ENCODE assay signal across 19 cellular contexts in the genomic region with DNA sequence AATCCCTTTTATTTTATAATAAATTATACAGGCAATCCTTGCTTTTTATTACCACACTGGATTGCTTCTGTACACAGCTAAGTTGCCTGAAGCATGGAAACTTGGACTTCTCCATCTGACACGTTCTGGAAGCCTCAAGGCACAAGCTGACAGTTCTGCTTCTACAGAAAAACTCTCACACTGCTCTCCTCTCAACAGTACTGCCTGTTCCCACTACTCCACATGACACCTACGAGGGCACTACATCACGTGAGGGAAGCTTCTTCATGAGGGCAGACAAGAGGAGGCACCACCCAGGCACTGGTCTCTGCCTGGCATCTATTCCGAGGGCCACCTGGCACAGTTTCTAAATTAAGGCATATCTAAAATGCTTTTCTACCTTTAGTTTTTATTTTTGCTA. TPM values are rescaled to one million over a fixed set of nuclear protein-coding genes. Genes with fewer than 3 reads are reported as not detected.
DNase-seq lines count a peak whose midpoint lies in the region; ATAC-seq, FAIRE-seq and TF ChIP-seq lines count a peak whose summit lies in the region.
"Had no signal": no experiment of that assay in that cellular context is flagged by ENCODE, and none has a peak within 500 bp of the region (broad histone marks: within the 10 kb centered on the region; RNA-seq: fewer than 3 reads in every experiment).

No MANE protein-coding gene starts in this region.

- H3K27me3 ChIP-seq in HepG2 (ENCODE audit: control insufficient read depth in 1 of 2, insufficient read depth in 2 of 2, low read length in 2 of 2) (no peaks in the 10 kb centered on the region), right lobe of liver (no peaks in the 10 kb centered on the region), GM12878 (replicated peaks in 1 of 2; ENCODE audit: control insufficient read depth in 2 of 2, insufficient read depth in 2 of 2, low read length in 1 of 2) (no peaks in the 10 kb centered on the region), right cardiac atrium (ENCODE audit: control insufficient read depth, insufficient read depth) (no peaks in the 10 kb centered on the region), BE2C (no peaks in the 10 kb centered on the region)
- H3K27me3 ChIP-seq: BLaER1 treated with 17β-estradiol and CSF1 and Interleukin-3, amounts not matched to agents 10 nM and 100 nM had no signal

- CTCF ChIA-PET in HepG2 (lab: Yijun Ruan, JAX; ENCODE audit: low intra/inter-chr PET ratio, low total read pairs) (no interaction called here), GM12878 (lab: Yijun Ruan, JAX) (interaction anchor here (0.5 to 3.3 kb wide), 2 partner anchors 10 to 16 kb away, joined by 3 to 10 read pairs; partner anchors contain the start of gene FAM133B)

- H3K9ac ChIP-seq in HepG2 (ENCODE audit: insufficient read depth, low read depth, low read length), result no peak overlapping the region
- no peak overlapping the region for H3K9ac ChIP-seq in GM12878 (ENCODE audit: control insufficient read depth, insufficient read depth, low read length)
- H3K9ac ChIP-seq: BLaER1 treated with 17β-estradiol and CSF1 and Interleukin-3, amounts not matched to agents 10 nM and 100 nM had no signal

- TF ChIP-seq RAD21 in HepG2 (CRISPR knock-in tag; IDR thresholded peaks at IDR 0.05) (no peak), GM12878 (IDR thresholded peaks at IDR 0.05; ENCODE audit: insufficient read depth, low read depth, low read length) (no peak)

- SMC1A ChIA-PET in GM12878 (lab: Charles Lee; ENCODE audit: uncharacterized antibody, unreplicated experiment), result interaction anchor here (0.9 kb wide), 1 partner anchor 42 kb away, joined by 3 read pairs; no protein-coding TSS in a partner anchor

- H3K9me3 ChIP-seq in HepG2 (ENCODE audit: low read length) (no peaks in the 10 kb centered on the region), right lobe of liver (no peaks in the 10 kb centered on the region), GM12878 (replicated peaks; ENCODE audit: control insufficient read depth, insufficient read depth, low read length) (no peaks in the 10 kb centered on the region), right cardiac atrium (ENCODE audit: control insufficient read depth, low read length) (no peaks in the 10 kb centered on the region), BE2C (no peaks in the 10 kb centered on the region)
- H3K9me3 ChIP-seq: BLaER1 treated with 17β-estradiol and CSF1 and Interleukin-3, amounts not matched to agents 10 nM and 100 nM; HAP-1 had no signal

- H3K27ac ChIP-seq in HepG2 (ENCODE audit: extremely low read length, insufficient read depth, low read length) (no peak overlapping the region), right lobe of liver (no peak overlapping the region), GM12878 (ENCODE audit: control insufficient read depth, insufficient read depth) (no peak overlapping the region), right cardiac atrium (ENCODE audit: low read length) (peak overlapping the region; percentile 35)
- H3K27ac ChIP-seq: BLaER1 treated with 17β-estradiol and CSF1 and Interleukin-3, amounts not matched to agents 10 nM and 100 nM; PC-9 had no signal

- ATAC-seq in HepG2 (no peak), right lobe of liver (no peak), GM12878 (no peak), right cardiac atrium (peak; percentile 78 to 83)
- ATAC-seq: GM23338 had no signal

- in situ Hi-C loops in HepG2 (cut with HindIII; ENCODE audit: extremely low pct_ligation_motif_present, low pct_unique_long_range_greater_than_20kb), result no loop called here
- in situ Hi-C loops in GM12878 (cut with MboI), result no loop called here

- RAD21 ChIA-PET in GM12878 (lab: Charles Lee; ENCODE audit: unreplicated experiment), result interaction anchor here (0.6 kb wide), 1 partner anchor 25 kb away, joined by 3 read pairs; no protein-coding TSS in a partner anchor

- no peak for DNase-seq in HepG2 (ENCODE audit: low spot score)
- no peak for DNase-seq in right lobe of liver
- DNase-seq in GM12878 (ENCODE audit: low read depth, low spot score), result no peak
- peak in 1 of 3 donors; percentile 50 for DNase-seq in right cardiac atrium
- no peak for DNase-seq in stimulated activated CD4-positive, alpha-beta T cell treated with anti-CD3 and anti-CD28 coated beads, Interleukin-4, amount 100 ng/mL, for 4 hours
- DNase-seq in DMS53 treated with DMSO at 0.1 percent for 48 hours (lab: John Stamatoyannopoulos, UW; ENCODE audit: unreplicated experiment), result no peak
- DNase-seq in BE2C, result no peak
- DNase-seq: CD4-positive, alpha-beta T cell; NCI-H1105; NCI-H1436 treated with DMSO at 0.1 percent for 48 hours; NCI-H187 treated with DMSO at 0.1 percent for 48 hours; NCI-H446; NCI-H526; PC-9; SHP77 had no signal

- TF ChIP-seq CTCF in HepG2 (CRISPR knock-in tag; IDR thresholded peaks at IDR 0.05), result no peak
- no peak for TF ChIP-seq CTCF in right lobe of liver (IDR thresholded peaks at IDR 0.05)
- no peak for TF ChIP-seq CTCF in GM12878 (IDR thresholded peaks at IDR 0.05 in 2 of 3, conservative IDR thresholded peaks at IDR 0.05 in 1 of 3; ENCODE audit: control insufficient read depth in 2 of 3, extremely low read depth in 1 of 3, insufficient read depth in 1 of 3, low read depth in 3 of 3, low read length in 3 of 3)
- no peak for TF ChIP-seq CTCF in BE2C (IDR thresholded peaks at IDR 0.05; ENCODE audit: low read depth, low read length)

- peaks cover 16% of the 10 kb centered on the region for H3K4me1 ChIP-seq in HepG2 (ENCODE audit: insufficient read depth, low read length)
- H3K4me1 ChIP-seq in right lobe of liver, result peaks cover 0 to 9% (median 0%) of the 10 kb centered on the region in 4 donors
- no peaks in the 10 kb centered on the region for H3K4me1 ChIP-seq in GM12878 (ENCODE audit: control insufficient read depth, insufficient read depth, low read length)
- H3K4me1 ChIP-seq in right cardiac atrium (ENCODE audit: control insufficient read depth, insufficient read depth, low read length), result no peaks in the 10 kb centered on the region
- H3K4me1 ChIP-seq in BE2C, result no peaks in the 10 kb centered on the region
- H3K4me1 ChIP-seq: BLaER1 treated with 17β-estradiol and CSF1 and Interleukin-3, amounts not matched to agents 10 nM and 100 nM; HAP-1 had no signal

- intact Hi-C loops in HepG2 (cut with micrococcal nuclease; ENCODE audit: unreplicated experiment), result no loop called here
- intact Hi-C loops in right lobe of liver (cut with DNase I), result no loop called here
- intact Hi-C loops in GM12878 (cut with micrococcal nuclease; ENCODE audit: unreplicated experiment), result no loop called here
- intact Hi-C loops in right cardiac atrium (cut with DNase I), result no loop called here

- no peak overlapping the region for H3K4me2 ChIP-seq in HepG2 (ENCODE audit: low read depth, low read length)
- H3K4me2 ChIP-seq in GM12878 (ENCODE audit: control insufficient read depth, insufficient read depth), result no peak overlapping the region
- H3K4me2 ChIP-seq: BLaER1 treated with 17β-estradiol and CSF1 and Interleukin-3, amounts not matched to agents 10 nM and 100 nM; PC-9 had no signal

- FAIRE-seq in HepG2 (lab: Jason Lieb, UNC), result no peak
- FAIRE-seq in GM12878 (lab: Jason Lieb, UNC), result no peak
- FAIRE-seq: D721Med had no signal

- H2AFZ ChIP-seq in HepG2 (ENCODE audit: low read length) (no peak overlapping the region), GM12878 (ENCODE audit: control insufficient read depth, low read depth, low read length) (no peak overlapping the region)
- H2AFZ ChIP-seq: GM23338, PC-9 had no signal

- BruUV-seq in HepG2 (replicated peaks; lab: Mats Ljungman, UMichigan) (no TSS peak), GM12878 (replicated peaks; lab: Mats Ljungman, UMichigan) (TSS peak; percentile 18)

- no peak for TF ChIP-seq EP300 in HepG2 (IDR thresholded peaks at IDR 0.05; ENCODE audit: low read depth in 2 of 2, low read length in 2 of 2)
- TF ChIP-seq EP300 in HepG2 (CRISPR knock-in tag; IDR thresholded peaks at IDR 0.05; ENCODE audit: borderline replicate concordance), result no peak
- TF ChIP-seq EP300 in GM12878 (IDR thresholded peaks at IDR 0.05; ENCODE audit: borderline replicate concordance in 1 of 2, control insufficient read depth in 1 of 2, low read depth in 2 of 2, low read length in 2 of 2), result no peak

- H3K4me3 ChIP-seq in HepG2 (replicated peaks in 1 of 3; ENCODE audit: insufficient read depth in 1 of 3, low read depth in 2 of 3, low read length in 3 of 3) (no peak overlapping the region), right lobe of liver (no peak overlapping the region), GM12878 (no peak overlapping the region), right cardiac atrium (ENCODE audit: low read length) (no peak overlapping the region), BE2C (ENCODE audit: low read depth, low read length) (no peak overlapping the region)
- H3K4me3 ChIP-seq: BLaER1 treated with 17β-estradiol and CSF1 and Interleukin-3, amounts not matched to agents 10 nM and 100 nM; GM23338; HAP-1; PC-9 had no signal

- no peaks in the 10 kb centered on the region; the same call in 1 of the 2 replicates for H4K20me1 ChIP-seq in HepG2 (ENCODE audit: insufficient read depth, low read length)
- no peaks in the 10 kb centered on the region for H4K20me1 ChIP-seq in GM12878 (ENCODE audit: control insufficient read depth, insufficient read depth)
- H4K20me1 ChIP-seq: BLaER1 treated with 17β-estradiol and CSF1 and Interleukin-3, amounts not matched to agents 10 nM and 100 nM had no signal

- 96% methylated on average over 4 of the region's 4 CpGs for WGBS in HepG2 (ENCODE audit: low lambda C conversion rate)
- 98% methylated on average over 4 of the region's 4 CpGs for WGBS in right lobe of liver (ENCODE audit: insufficient coverage, low coverage, low lambda C conversion rate, missing lambda C conversion rate)
- WGBS in GM12878 (ENCODE audit: insufficient coverage, insufficient replicate concordance, low lambda C conversion rate, missing lambda C conversion rate), result 70% methylated on average over 4 of the region's 4 CpGs
- WGBS in right cardiac atrium, result 70% methylated on average over 4 of the region's 4 CpGs

- H3K79me2 ChIP-seq in HepG2 (ENCODE audit: insufficient read depth, low read length) (no peaks in the 10 kb centered on the region), GM12878 (ENCODE audit: control insufficient read depth, insufficient read depth, low read length) (no peaks in the 10 kb centered on the region)

- no peak for TF ChIP-seq POLR2A in HepG2 (IDR thresholded peaks at IDR 0.05; ENCODE audit: insufficient read depth in 1 of 2, low read depth in 2 of 2, low read length in 2 of 2)
- TF ChIP-seq POLR2A in right lobe of liver (IDR thresholded peaks at IDR 0.05), result no peak
- TF ChIP-seq POLR2A in GM12878 (IDR thresholded peaks at IDR 0.05; ENCODE audit: low read depth, low read length), result no peak

- POLR2A ChIA-PET in HepG2 (lab: Yijun Ruan, JAX) (no interaction called here), GM12878 (lab: Charles Lee) (interaction anchor here (0.6 kb wide), 1 partner anchor 11 kb away, joined by 3 read pairs; no protein-coding TSS in a partner anchor)

- H3K36me3 ChIP-seq in HepG2 (replicated peaks in 1 of 2; ENCODE audit: control insufficient read depth in 1 of 2, insufficient read depth in 2 of 2, low read length in 2 of 2) (peaks cover 0 to 14% of the 10 kb centered on the region in 2 experiments; a peak in 4 of 5 replicates), right lobe of liver (no peaks in the 10 kb centered on the region), GM12878 (ENCODE audit: control insufficient read depth in 2 of 2, insufficient read depth in 2 of 2, low read length in 1 of 2) (peaks cover 0 to 1% of the 10 kb centered on the region in 2 experiments; a peak in 2 of 4 replicates), BE2C (peaks cover 22% of the 10 kb centered on the region)
- H3K36me3 ChIP-seq: HAP-1 had no signal

RNA-seq across cellular contexts. Expression of gene FAM133B, which starts 16.8 kb away (rescaled TPM):
- total RNA-seq in HepG2 (2016; rRNA removed; fragmentation: Illumina TruSeq; extraction: Trizol), result 56.3 and 65.5 TPM in 2 replicates
- 13.3 and 17.4 TPM in 2 replicates for total RNA-seq in HepG2 (2016; cell fraction: cytosol; rRNA removed; fragmentation: Illumina TruSeq; extraction: Trizol; ENCODE audit: low read depth)
- total RNA-seq in HepG2 (2016; cell fraction: insoluble cytoplasmic fraction; rRNA removed; fragmentation: Illumina TruSeq; extraction: Trizol), result 55.3 and 69.7 TPM in 2 replicates
- total RNA-seq in HepG2 (2016; cell fraction: membrane; rRNA removed; fragmentation: Illumina TruSeq; extraction: Trizol), result 23.5 and 27.3 TPM in 2 replicates
- total RNA-seq in HepG2 (2016; cell fraction: nucleus; rRNA removed; fragmentation: Illumina TruSeq; extraction: Trizol), result 62.3 and 63.2 TPM in 2 replicates
- 19.6 and 29.1 TPM in 2 replicates for polyA plus RNA-seq in HepG2 (2011; rRNA removed)
- 8.9 and 12.8 TPM in 2 replicates for polyA plus RNA-seq in HepG2 (2011; cell fraction: cytosol; rRNA removed)
- 12.6 and 37.9 TPM in 2 replicates for polyA plus RNA-seq in HepG2 (2011; cell fraction: nucleus; rRNA removed)
- 26.6 and 33.0 TPM in 2 replicates for polyA plus RNA-seq in HepG2 (2012)
- 5.0 and 5.5 TPM in 2 replicates for polyA plus RNA-seq in HepG2 (2016; cell fraction: cytosol; fragmentation: Illumina TruSeq; extraction: Trizol; ENCODE audit: low read depth)
- polyA plus RNA-seq in HepG2 (2016; cell fraction: insoluble cytoplasmic fraction; fragmentation: Illumina TruSeq; extraction: Trizol; ENCODE audit: low read depth), result 69.4 and 78.5 TPM in 2 replicates
- 13.1 and 14.8 TPM in 2 replicates for polyA plus RNA-seq in HepG2 (2016; cell fraction: membrane; fragmentation: Illumina TruSeq; extraction: Trizol; ENCODE audit: low read depth)
- 69.9 and 72.0 TPM in 2 replicates for polyA plus RNA-seq in HepG2 (2016; cell fraction: nucleus; fragmentation: Illumina TruSeq; extraction: Trizol; ENCODE audit: insufficient read depth, low read depth)
- polyA minus RNA-seq in HepG2 (2011; rRNA and poly(A)+ RNA removed; ENCODE audit: low replicate concordance), result 11.4 and 17.2 TPM in 2 replicates
- polyA minus RNA-seq in HepG2 (2011; cell fraction: cytosol; rRNA and poly(A)+ RNA removed), result 6.9 and 11.3 TPM in 2 replicates
- 51.7 and 63.1 TPM in 2 replicates for polyA minus RNA-seq in HepG2 (2011; cell fraction: nucleus; rRNA and poly(A)+ RNA removed)
- 10 to 100 TPM in 3 of 6 experiments, 1 to 10 TPM in 3; 8.6 to 11.6 (median 9.7) TPM for total RNA-seq in right lobe of liver
- 91.6 and 101 TPM in 2 replicates for total RNA-seq in GM12878 (2013; cell fraction: nucleolus; rRNA removed)
- total RNA-seq in GM12878 (2014; rRNA removed), result 19.9 and 27.6 TPM in 2 replicates
- total RNA-seq in GM12878 (2014; rRNA removed; fragmentation: Illumina TruSeq; extraction: Trizol), result 48.9 and 49.5 TPM in 2 replicates
- total RNA-seq in GM12878 (2021), result 20.8 and 23.7 TPM in 2 replicates
- polyA plus RNA-seq in GM12878 (2011; ENCODE audit: low read depth), result 16.0 TPM
- 47.1 and 68.8 TPM in 2 replicates for polyA plus RNA-seq in GM12878 (2011; rRNA removed)
- polyA plus RNA-seq in GM12878 (2011; cell fraction: cytosol; rRNA removed), result 13.2 and 14.5 TPM in 2 replicates
- 27.8 and 36.4 TPM in 2 replicates for polyA plus RNA-seq in GM12878 (2011; cell fraction: nucleus; rRNA removed)
- polyA plus RNA-seq in GM12878 (2012), result 22.2 and 26.2 TPM in 2 replicates
- 40.0 and 52.8 TPM in 2 replicates for polyA plus RNA-seq in GM12878 (2014; fragmentation: Illumina TruSeq; extraction: Trizol)
- polyA plus RNA-seq in GM12878 (2014; fragmentation: Nextera tagmentation; extraction: Ambion mirVana), result 10 to 100 TPM; 31.0 to 39.7 TPM
- polyA plus RNA-seq in GM12878 (2014; rRNA removed), result 18.6 and 21.3 TPM in 2 replicates
- 10 to 100 TPM; 31.3 to 35.3 TPM for polyA plus RNA-seq in GM12878 (2016; fragmentation: Nextera tagmentation; extraction: Ambion mirVana)
- 14.1 and 15.7 TPM in 2 replicates for polyA minus RNA-seq in GM12878 (2011; rRNA and poly(A)+ RNA removed)
- polyA minus RNA-seq in GM12878 (2011; cell fraction: cytosol; rRNA and poly(A)+ RNA removed), result 5.5 and 11.7 TPM in 2 replicates
- 19.2 and 37.0 TPM in 2 replicates for polyA minus RNA-seq in GM12878 (2011; cell fraction: nucleus; rRNA and poly(A)+ RNA removed)
- total RNA-seq in right cardiac atrium, result 10 to 100 TPM; 13.2 to 18.1 (median 15.2) TPM
- 16.6 TPM for polyA plus RNA-seq in right cardiac atrium
- 30.4 TPM for polyA plus RNA-seq in BE2C (2012; ENCODE audit: insufficient read depth, insufficient read length, low read depth)

Comparison
In these comparisons a context has a peak if more than half of its experiments do, and no peak if none do; other contexts are left out.
1. ATAC-seq: peak in right cardiac atrium (2 of 2); none in HepG2 (single experiment), right lobe of liver (0 of 4) and GM12878 (single experiment).